1 cellular context compared by ENCODE assay signal in genomic region chr4:8344387-8344786, GRCh38.
TF ChIP-seq lines count a peak whose summit lies in the region.

No MANE protein-coding gene starts in this region.

TF ChIP-seq in H1, 55 proteins besides CTCF, POLR2A, EP300 and RAD21 (continued from another document):
- TF ChIP-seq YY1 (IDR thresholded peaks at IDR 0.05; ENCODE audit: low read depth, low read length), result no peak
- no peak for TF ChIP-seq CHD7 (IDR thresholded peaks at IDR 0.05; ENCODE audit: insufficient replicate concordance, low read length)
- TF ChIP-seq ATF2 (IDR thresholded peaks at IDR 0.05; ENCODE audit: low read length), result no peak
- no peak for TF ChIP-seq CREB1 (IDR thresholded peaks at IDR 0.05)
